In the genomic region with DNA sequence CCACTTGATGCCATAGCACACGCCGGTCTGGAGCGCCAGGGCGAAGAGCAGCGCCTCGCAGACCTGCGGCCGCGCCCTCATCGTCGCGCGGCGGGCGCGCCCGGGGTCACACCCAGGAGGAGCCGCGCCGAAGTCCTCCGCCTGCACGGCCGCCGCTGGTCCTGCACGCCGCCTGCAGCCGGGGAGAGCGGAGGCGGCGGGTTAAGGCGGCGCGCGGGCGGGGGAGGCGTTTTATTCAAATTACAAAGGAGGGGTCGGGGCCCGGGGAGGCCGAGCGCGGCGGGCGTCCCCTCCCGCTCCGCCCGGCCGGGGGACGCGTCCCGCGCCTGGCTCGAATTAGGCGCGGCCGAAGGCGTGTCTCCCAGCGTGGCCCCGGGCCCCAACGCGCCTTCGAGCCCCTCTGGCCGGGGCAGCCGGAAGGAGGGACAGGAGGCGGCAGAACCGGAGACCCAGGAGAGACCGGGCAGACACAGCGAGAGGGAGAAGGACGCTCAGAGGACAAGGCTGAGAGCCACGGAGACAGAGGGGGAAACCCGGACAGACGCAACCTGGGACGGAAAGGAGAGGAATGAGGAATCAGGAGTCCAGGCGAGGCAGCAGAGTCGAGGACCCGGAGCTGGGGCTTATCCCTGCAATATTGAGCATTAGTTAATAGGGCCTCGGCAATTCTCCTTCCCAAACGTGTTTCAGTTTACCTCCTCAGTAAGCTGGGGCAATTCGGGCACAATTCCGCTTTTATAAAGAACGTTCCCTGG, we compare ENCODE assay signal across 8 cellular contexts. TPM values are rescaled to one million over a fixed set of nuclear protein-coding genes. Genes with fewer than 3 reads are reported as not detected.
DNase-seq lines count a peak whose midpoint lies in the region; ATAC-seq and TF ChIP-seq lines count a peak whose summit lies in the region.

Gene WNT11, minus strand, starts transcription at position 176 of the 755 bp plus-strand sequence. Its CDS starts 95 bp downstream, at position 81.

- no peak within 1 kb of the TSS for H4K5ac ChIP-seq in H9 (ENCODE audit: insufficient read length, low read depth, low read length)

- H3K27me3 ChIP-seq in BE2C, result peaks cover 46% of the 10 kb centered on the region
- H3K27me3 ChIP-seq in H9 (ENCODE audit: insufficient read depth, low read length), result peaks cover 66% of the 10 kb centered on the region
- H3K27me3 ChIP-seq in Peyer's patch, result peaks cover 0 to 19% of the 10 kb centered on the region in 2 donors

- TF ChIP-seq POLR2A in Peyer's patch (IDR thresholded peaks at IDR 0.05), result peak in 1 of 2 donors; percentile 1

- no peak within 1 kb of the TSS for H2BK20ac ChIP-seq in H9 (ENCODE audit: low read depth, low read length, poor library complexity, severe bottlenecking)

- POLR2A ChIA-PET in MCF 10A (lab: Yijun Ruan, JAX), result interaction anchor here (1.5 to 2.6 kb wide), 2 partner anchors 27 to 111 kb away, joined by 7 to 11 read pairs; no protein-coding TSS in a partner anchor

- H4K8ac ChIP-seq in H9 (replicated peaks; ENCODE audit: insufficient read length, low read depth, low read length), result no peak within 1 kb of the TSS

- no peak within 1 kb of the TSS for H2BK12ac ChIP-seq in H9 (ENCODE audit: insufficient read length, low read depth, low read length)

- CTCF ChIA-PET in MCF 10A (lab: Yijun Ruan, JAX), result interaction anchor here (0.6 to 14.1 kb wide), 19 partner anchors 11 to 318 kb away, joined by 3 to 271 read pairs (median 4); no protein-coding TSS in a partner anchor

- H3K27me3 Mint-ChIP-seq in H9 (ENCODE audit: low read depth) (peaks cover 95% of the 10 kb centered on the region), MCF 10A (ENCODE audit: insufficient read depth, unreplicated experiment) (no peaks in the 10 kb centered on the region)

- H4K91ac ChIP-seq in H9 (ENCODE audit: insufficient read length, low read depth, low read length), result no peak within 1 kb of the TSS

- H3K4ac ChIP-seq in H9 (ENCODE audit: low read depth, low read length), result no peak within 1 kb of the TSS

- no peak within 1 kb of the TSS for H2BK120ac ChIP-seq in H9 (ENCODE audit: low read depth, low read length, poor library complexity, severe bottlenecking)

- peak; percentile 76 for DNase-seq in BE2C
- DNase-seq in H9, result peak; percentile 69
- DNase-seq in Peyer's patch, result peak; percentile 38 to 87 (median 82)
- peak; percentile 57 for DNase-seq in MCF 10A (ENCODE audit: unreplicated experiment)
- peak; percentile 10 for DNase-seq in kidney tubule cell (ENCODE audit: low spot score)
- DNase-seq in stimulated activated naive CD4-positive, alpha-beta T cell (lab: John Stamatoyannopoulos, UW), result peak in 4 of 6 experiments; percentile 10 to 32 (median 22)
- no peak for DNase-seq in GF-D8 (lab: John Stamatoyannopoulos, UW)

- no peaks in the 10 kb centered on the region for H3K36me3 ChIP-seq in BE2C
- H3K36me3 ChIP-seq in Peyer's patch, result no peaks in the 10 kb centered on the region

- peak within 1 kb of the TSS; percentile 49 for H3K4me2 ChIP-seq in H9 (ENCODE audit: insufficient read depth, insufficient read length, low read length)

- intact Hi-C loops in MCF 10A (cut with micrococcal nuclease), result loop anchor here (1.0 to 2.0 kb wide), 4 partner anchors 29 to 475 kb away; no protein-coding TSS in a partner anchor

- ATAC-seq in HG03139 (IDR thresholded peaks at IDR 0.05; ENCODE audit: unreplicated experiment), result no peak

- H3K9me3 Mint-ChIP-seq in H9, result peaks cover 0 to 6% of the 10 kb centered on the region in 2 experiments; a peak in 2 of 5 replicates
- H3K9me3 Mint-ChIP-seq in MCF 10A (ENCODE audit: unreplicated experiment), result no peaks in the 10 kb centered on the region

- TF ChIP-seq CTCF in BE2C (IDR thresholded peaks at IDR 0.05; ENCODE audit: low read depth, low read length) (no peak), H9 (conservative IDR thresholded peaks at IDR 0.05) (no peak), Peyer's patch (IDR thresholded peaks at IDR 0.05) (peak in 3 of 6 experiments; percentile 23 to 43 (median 36)), MCF 10A (IDR thresholded peaks at IDR 0.05; ENCODE audit: unreplicated experiment) (no peak)

- H3K36me3 Mint-ChIP-seq in H9 (ENCODE audit: insufficient read depth in 1 of 3, low read depth in 3 of 3) (no peaks in the 10 kb centered on the region; a peak in 1 of 7 replicates), MCF 10A (ENCODE audit: insufficient read depth, unreplicated experiment) (no peaks in the 10 kb centered on the region)

- H3K27ac ChIP-seq in H9 (ENCODE audit: insufficient read length, low read depth, low read length) (no peak within 1 kb of the TSS), Peyer's patch (peak within 1 kb of the TSS in 1 of 4 donors; percentile 19)

- no peak within 1 kb of the TSS for H2BK5ac ChIP-seq in H9 (ENCODE audit: insufficient read length, low read length)

- BruUV-seq in MCF 10A (replicated peaks; lab: Mats Ljungman, UMichigan), result no TSS peak

- WGBS in H9 (ENCODE audit: extremely low coverage, insufficient read length, low lambda C conversion rate), result no CpG with 5 or more reads among the region's 80 CpGs

- H3K79me1 ChIP-seq in H9 (ENCODE audit: insufficient read depth, low read depth, low read length, poor library complexity, severe bottlenecking), result no peaks in the 10 kb centered on the region

- H3K56ac ChIP-seq in H9 (ENCODE audit: insufficient read length, low read depth, low read length), result no peak within 1 kb of the TSS

- H3K27ac Mint-ChIP-seq in H9, result no peak within 1 kb of the TSS
- no peak within 1 kb of the TSS for H3K27ac Mint-ChIP-seq in MCF 10A (ENCODE audit: low read depth, unreplicated experiment)

- no peak within 1 kb of the TSS for H3K18ac ChIP-seq in H9 (ENCODE audit: insufficient read length, low read depth, low read length)

- H3T11ph ChIP-seq in H9 (ENCODE audit: low read length), result no peak within 1 kb of the TSS

- H3K9me3 ChIP-seq in BE2C, result no peaks in the 10 kb centered on the region
- H3K9me3 ChIP-seq in H9 (ENCODE audit: control insufficient read depth, low read depth, low read length), result no peaks in the 10 kb centered on the region
- H3K9me3 ChIP-seq in Peyer's patch, result no peaks in the 10 kb centered on the region

- no peak within 1 kb of the TSS for H2BK15ac ChIP-seq in H9 (ENCODE audit: low read depth, low read length)

- no peaks in the 10 kb centered on the region for H4K20me1 ChIP-seq in H9 (ENCODE audit: control insufficient read depth, insufficient read depth, insufficient read length)

- H3K4me3 Mint-ChIP-seq in H9, result peak within 1 kb of the TSS; percentile 53 to 84
- peak within 1 kb of the TSS; percentile 69 for H3K4me3 Mint-ChIP-seq in MCF 10A (ENCODE audit: unreplicated experiment)

- H3K4me1 Mint-ChIP-seq in H9, result peaks cover 19 to 26% of the 10 kb centered on the region in 2 experiments
- H3K4me1 Mint-ChIP-seq in MCF 10A (ENCODE audit: insufficient read depth, unreplicated experiment), result no peaks in the 10 kb centered on the region

- H3K79me2 ChIP-seq in H9 (ENCODE audit: insufficient read depth, low read length), result no peaks in the 10 kb centered on the region

- H3K4me3 ChIP-seq in BE2C (ENCODE audit: low read depth, low read length) (peak within 1 kb of the TSS; percentile 61), Peyer's patch (peak within 1 kb of the TSS; percentile 47 to 69 (median 64))

- H3K14ac ChIP-seq in H9 (ENCODE audit: insufficient read depth, low read length), result no peak within 1 kb of the TSS; the same call in 1 of the 2 replicates

- H2AK5ac ChIP-seq in H9 (ENCODE audit: insufficient read length, low read length), result no peak within 1 kb of the TSS

- peaks cover 28% of the 10 kb centered on the region for H3K23me2 ChIP-seq in H9 (ENCODE audit: insufficient read length, low read depth, low read length, poor library complexity, severe bottlenecking)

- H3K9ac ChIP-seq in H9 (ENCODE audit: extremely low read depth, insufficient read length, low read length), result no peak within 1 kb of the TSS

- H3K4me1 ChIP-seq in BE2C, result peaks cover 5% of the 10 kb centered on the region
- no peaks in the 10 kb centered on the region for H3K4me1 ChIP-seq in H9 (ENCODE audit: insufficient read depth, low read length)
- H3K4me1 ChIP-seq in Peyer's patch, result peaks cover 6 to 63% (median 38%) of the 10 kb centered on the region in 4 donors

- H2AFZ ChIP-seq in H9 (ENCODE audit: low read length), result no peak within 1 kb of the TSS

- no peak within 1 kb of the TSS for H3K23ac ChIP-seq in H9 (ENCODE audit: insufficient read length, low read depth, low read length)

RNA-seq across cellular contexts. Expression of gene WNT11, which starts in this region (rescaled TPM):
- 1.8 TPM for polyA plus RNA-seq in BE2C (2012; ENCODE audit: insufficient read depth, insufficient read length, low read depth)
- 0.18 TPM in 1 of 2 replicates, not detected in the other for total RNA-seq in H9 (2021)
- total RNA-seq in Peyer's patch, result 1 to 10 TPM; 6.6 to 7.5 (median 6.9) TPM
- total RNA-seq in MCF 10A (2022), result not detected in 2 replicates

Comparison
In these comparisons a context has a peak if more than half of its experiments do, and no peak if none do; other contexts are left out.
1. Peak in DNase-seq and H3K4me2 ChIP-seq in H9; RNA of the gene not detected or under 1 TPM.
2. Peak in DNase-seq in MCF 10A; RNA of the gene not detected or under 1 TPM.